1 cellular context compared by ENCODE assay signal in the genomic region with DNA sequence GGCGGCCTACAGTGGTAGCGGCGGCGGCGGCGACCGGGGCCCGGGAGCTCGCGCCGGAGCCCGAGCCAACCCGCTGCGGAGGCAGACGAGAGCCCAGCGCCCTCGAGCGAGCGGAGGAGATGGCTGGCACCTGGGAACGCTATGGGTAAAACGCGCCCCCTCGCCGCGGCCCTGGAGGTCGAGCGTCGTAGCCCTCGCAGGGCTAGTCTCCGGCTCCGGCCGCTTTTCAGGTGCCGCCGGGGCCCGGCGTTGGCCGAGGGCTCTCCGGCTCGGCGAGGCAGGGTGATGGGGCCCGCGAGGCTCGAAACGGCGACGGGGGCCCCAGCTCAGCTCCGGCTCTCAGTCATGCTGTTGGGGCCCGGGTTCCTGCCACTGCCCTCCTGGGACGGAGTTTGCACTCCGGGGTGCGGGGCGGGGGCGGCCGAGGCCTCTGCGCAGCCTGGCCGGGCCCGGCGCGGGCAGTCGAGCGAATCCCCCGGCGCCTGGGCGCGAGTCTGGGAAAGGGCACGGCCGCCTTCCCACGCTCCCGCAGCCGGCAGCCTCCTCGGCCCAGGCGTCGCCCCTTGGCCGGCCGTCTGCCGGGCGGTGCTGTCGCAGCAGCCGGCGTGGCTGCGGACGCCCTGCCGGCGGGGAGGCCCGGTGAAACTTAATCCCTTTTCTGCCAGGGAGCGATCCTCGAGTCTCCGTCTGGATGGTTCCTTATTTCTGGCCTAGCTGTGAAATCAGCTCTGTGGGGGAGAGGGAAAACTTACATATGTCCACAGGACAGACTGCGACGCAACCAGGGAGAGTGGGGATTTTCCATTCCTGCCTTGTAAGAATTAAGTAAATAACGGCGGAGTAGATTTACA.
TF ChIP-seq lines count a peak whose summit lies in the region.

No MANE protein-coding gene starts in this region.

TF ChIP-seq in SK-N-SH, 30 proteins besides CTCF, POLR2A, EP300 and RAD21 (continued from another document):
- TF ChIP-seq, protein P1, sequence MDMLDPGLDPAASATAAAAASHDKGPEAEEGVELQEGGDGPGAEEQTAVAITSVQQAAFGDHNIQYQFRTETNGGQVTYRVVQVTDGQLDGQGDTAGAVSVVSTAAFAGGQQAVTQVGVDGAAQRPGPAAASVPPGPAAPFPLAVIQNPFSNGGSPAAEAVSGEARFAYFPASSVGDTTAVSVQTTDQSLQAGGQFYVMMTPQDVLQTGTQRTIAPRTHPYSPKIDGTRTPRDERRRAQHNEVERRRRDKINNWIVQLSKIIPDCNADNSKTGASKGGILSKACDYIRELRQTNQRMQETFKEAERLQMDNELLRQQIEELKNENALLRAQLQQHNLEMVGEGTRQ (IDR thresholded peaks at IDR 0.05; ENCODE audit: borderline replicate concordance, low read depth, low read length): no peak
- TF ChIP-seq YY1 (IDR thresholded peaks at IDR 0.05; ENCODE audit: low read depth) (no peak), ELF1 (IDR thresholded peaks at IDR 0.05) (no peak), MEF2A (IDR thresholded peaks at IDR 0.05; ENCODE audit: borderline replicate concordance, low read depth) (no peak)
- TF ChIP-seq, protein P2, sequence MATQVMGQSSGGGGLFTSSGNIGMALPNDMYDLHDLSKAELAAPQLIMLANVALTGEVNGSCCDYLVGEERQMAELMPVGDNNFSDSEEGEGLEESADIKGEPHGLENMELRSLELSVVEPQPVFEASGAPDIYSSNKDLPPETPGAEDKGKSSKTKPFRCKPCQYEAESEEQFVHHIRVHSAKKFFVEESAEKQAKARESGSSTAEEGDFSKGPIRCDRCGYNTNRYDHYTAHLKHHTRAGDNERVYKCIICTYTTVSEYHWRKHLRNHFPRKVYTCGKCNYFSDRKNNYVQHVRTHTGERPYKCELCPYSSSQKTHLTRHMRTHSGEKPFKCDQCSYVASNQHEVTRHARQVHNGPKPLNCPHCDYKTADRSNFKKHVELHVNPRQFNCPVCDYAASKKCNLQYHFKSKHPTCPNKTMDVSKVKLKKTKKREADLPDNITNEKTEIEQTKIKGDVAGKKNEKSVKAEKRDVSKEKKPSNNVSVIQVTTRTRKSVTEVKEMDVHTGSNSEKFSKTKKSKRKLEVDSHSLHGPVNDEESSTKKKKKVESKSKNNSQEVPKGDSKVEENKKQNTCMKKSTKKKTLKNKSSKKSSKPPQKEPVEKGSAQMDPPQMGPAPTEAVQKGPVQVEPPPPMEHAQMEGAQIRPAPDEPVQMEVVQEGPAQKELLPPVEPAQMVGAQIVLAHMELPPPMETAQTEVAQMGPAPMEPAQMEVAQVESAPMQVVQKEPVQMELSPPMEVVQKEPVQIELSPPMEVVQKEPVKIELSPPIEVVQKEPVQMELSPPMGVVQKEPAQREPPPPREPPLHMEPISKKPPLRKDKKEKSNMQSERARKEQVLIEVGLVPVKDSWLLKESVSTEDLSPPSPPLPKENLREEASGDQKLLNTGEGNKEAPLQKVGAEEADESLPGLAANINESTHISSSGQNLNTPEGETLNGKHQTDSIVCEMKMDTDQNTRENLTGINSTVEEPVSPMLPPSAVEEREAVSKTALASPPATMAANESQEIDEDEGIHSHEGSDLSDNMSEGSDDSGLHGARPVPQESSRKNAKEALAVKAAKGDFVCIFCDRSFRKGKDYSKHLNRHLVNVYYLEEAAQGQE (IDR thresholded peaks at IDR 0.05; ENCODE audit: low read depth, low read length): no peak
- TF ChIP-seq, protein P3, sequence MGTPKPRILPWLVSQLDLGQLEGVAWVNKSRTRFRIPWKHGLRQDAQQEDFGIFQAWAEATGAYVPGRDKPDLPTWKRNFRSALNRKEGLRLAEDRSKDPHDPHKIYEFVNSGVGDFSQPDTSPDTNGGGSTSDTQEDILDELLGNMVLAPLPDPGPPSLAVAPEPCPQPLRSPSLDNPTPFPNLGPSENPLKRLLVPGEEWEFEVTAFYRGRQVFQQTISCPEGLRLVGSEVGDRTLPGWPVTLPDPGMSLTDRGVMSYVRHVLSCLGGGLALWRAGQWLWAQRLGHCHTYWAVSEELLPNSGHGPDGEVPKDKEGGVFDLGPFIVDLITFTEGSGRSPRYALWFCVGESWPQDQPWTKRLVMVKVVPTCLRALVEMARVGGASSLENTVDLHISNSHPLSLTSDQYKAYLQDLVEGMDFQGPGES (IDR thresholded peaks at IDR 0.05; ENCODE audit: low read depth, low read length): no peak
